In genomic region chr1:56452027-56453011, GRCh38 we compare ENCODE assay signal across 14 cellular contexts.
A peak's percentile ranks its signal among the peaks of the same experiment; 100 is the strongest.
DNase-seq lines count a peak whose midpoint lies in the region; ATAC-seq and TF ChIP-seq lines count a peak whose summit lies in the region.
"Had no signal": no experiment of that assay in that cellular context is flagged by ENCODE, and none has a peak within 500 bp of the region (broad histone marks: within the 10 kb centered on the region; RNA-seq: fewer than 3 reads in every experiment).

No MANE protein-coding gene starts in this region.

- H3K4me3 Mint-ChIP-seq in mesothelial cell of epicardium, result no peak overlapping the region
- H3K4me3 Mint-ChIP-seq: activated naive CD8-positive, alpha-beta T cell treated with anti-CD3 and anti-CD28 coated beads, Interleukin-2, amount 10 ng/mL, durations not matched to agents 7 days and 5 days; CD4-positive, CD25-positive, alpha-beta regulatory T cell; HFFc6; immature natural killer cell; stimulated activated naive B cell treated with anti-CD40 and anti-IgM and Interleukin-4, amounts not matched to agents 10 μg/mL and 1 μg/mL and 100 μg/mL, for 72 hours had no signal

- H3K36me3 ChIP-seq in HUES64 (ENCODE audit: insufficient read depth, low read length), result no peaks in the 10 kb centered on the region
- no peaks in the 10 kb centered on the region for H3K36me3 ChIP-seq in esophagus muscularis mucosa
- no peaks in the 10 kb centered on the region for H3K36me3 ChIP-seq in transverse colon

- H3K27me3 ChIP-seq in HUES64 (ENCODE audit: insufficient read depth, low read length), result no peaks in the 10 kb centered on the region
- H3K27me3 ChIP-seq in esophagus muscularis mucosa, result no peaks in the 10 kb centered on the region
- no peaks in the 10 kb centered on the region for H3K27me3 ChIP-seq in transverse colon

- peaks cover 42% of the 10 kb centered on the region for H3K4me1 Mint-ChIP-seq in mesothelial cell of epicardium
- H3K4me1 Mint-ChIP-seq: activated naive CD8-positive, alpha-beta T cell treated with anti-CD3 and anti-CD28 coated beads, Interleukin-2, amount 10 ng/mL, durations not matched to agents 7 days and 5 days; CD4-positive, CD25-positive, alpha-beta regulatory T cell; immature natural killer cell; stimulated activated naive B cell treated with anti-CD40 and anti-IgM and Interleukin-4, amounts not matched to agents 10 μg/mL and 1 μg/mL and 100 μg/mL, for 72 hours had no signal

- H3K9ac ChIP-seq in HUES64 (ENCODE audit: low read depth, low read length), result no peak overlapping the region

- WGBS in HUES64, result 51% methylated on average over 3 of the region's 3 CpGs
- WGBS in esophagus muscularis mucosa, result 48% methylated on average over 3 of the region's 3 CpGs
- WGBS in transverse colon (ENCODE audit: low coverage in 1 of 2), 2 donors, result 55% methylated on average over 1 to 3 of the region's 3 CpGs

- H3K9me3 Mint-ChIP-seq in mesothelial cell of epicardium, result no peaks in the 10 kb centered on the region
- H3K9me3 Mint-ChIP-seq: activated naive CD8-positive, alpha-beta T cell treated with anti-CD3 and anti-CD28 coated beads, Interleukin-2, amount 10 ng/mL, durations not matched to agents 7 days and 5 days; stimulated activated naive B cell treated with anti-CD40 and anti-IgM and Interleukin-4, amounts not matched to agents 10 μg/mL and 1 μg/mL and 100 μg/mL, for 72 hours had no signal

- in situ Hi-C loops in transverse colon (cut with MboI; ENCODE audit: low pct_ligation_motif_present in 1 of 4, low pct_unique_long_range_greater_than_20kb in 1 of 4, low sequenced_read_pairs in 3 of 4), result no loop called here

- no peak for TF ChIP-seq POLR2A in esophagus muscularis mucosa (IDR thresholded peaks at IDR 0.05; ENCODE audit: low read depth)
- TF ChIP-seq POLR2A in transverse colon (IDR thresholded peaks at IDR 0.05), result no peak

- DNase-seq in esophagus muscularis mucosa (ENCODE audit: extremely low spot score) (peak; percentile 94), mesothelial cell of epicardium (ENCODE audit: low spot score in 2 of 2, unreplicated experiment in 2 of 2) (no peak), transverse colon (no peak), D341Med (ENCODE audit: low spot score) (no peak)
- DNase-seq: activated naive CD8-positive, alpha-beta T cell treated with anti-CD3 and anti-CD28 coated beads, Interleukin-2, amount 10 ng/mL, durations not matched to agents 7 days and 5 days; CD4-positive, CD25-positive, alpha-beta regulatory T cell; HFFc6; immature natural killer cell; NCI-H2171; stimulated activated naive B cell treated with anti-CD40 and anti-IgM and Interleukin-4, amounts not matched to agents 10 μg/mL and 1 μg/mL and 100 μg/mL, for 72 hours had no signal

- H3K27ac ChIP-seq in HUES64 (ENCODE audit: low read depth, low read length) (peak overlapping the region; percentile 41; the same call in 1 of the 2 replicates), esophagus muscularis mucosa (replicated peaks in 1 of 4) (peak overlapping the region; percentile 38 to 68 (median 64)), transverse colon (peak overlapping the region; percentile 28 to 58 (median 51))

- intact Hi-C loops in esophagus muscularis mucosa (cut with DNase I), result no loop called here
- intact Hi-C loops in transverse colon (cut with DNase I; ENCODE audit: low total_unique reads), result no loop called here

- peak overlapping the region; percentile 65 for H3K27ac Mint-ChIP-seq in mesothelial cell of epicardium
- H3K27ac Mint-ChIP-seq: activated naive CD8-positive, alpha-beta T cell treated with anti-CD3 and anti-CD28 coated beads, Interleukin-2, amount 10 ng/mL, durations not matched to agents 7 days and 5 days; CD4-positive, CD25-positive, alpha-beta regulatory T cell; HFFc6; immature natural killer cell; stimulated activated naive B cell treated with anti-CD40 and anti-IgM and Interleukin-4, amounts not matched to agents 10 μg/mL and 1 μg/mL and 100 μg/mL, for 72 hours had no signal

- H3K27me3 Mint-ChIP-seq in mesothelial cell of epicardium (ENCODE audit: low read depth), result no peaks in the 10 kb centered on the region
- H3K27me3 Mint-ChIP-seq: activated naive CD8-positive, alpha-beta T cell treated with anti-CD3 and anti-CD28 coated beads, Interleukin-2, amount 10 ng/mL, durations not matched to agents 7 days and 5 days; CD4-positive, CD25-positive, alpha-beta regulatory T cell had no signal

- no peak overlapping the region for H3K4me3 ChIP-seq in HUES64 (ENCODE audit: low read length)
- H3K4me3 ChIP-seq in esophagus muscularis mucosa, result no peak overlapping the region
- no peak overlapping the region for H3K4me3 ChIP-seq in transverse colon

- TF ChIP-seq EP300 in esophagus muscularis mucosa (IDR thresholded peaks at IDR 0.05) (no peak), transverse colon (IDR thresholded peaks at IDR 0.05; ENCODE audit: low read depth) (no peak)

- no peak for ATAC-seq in HG03159 (IDR thresholded peaks at IDR 0.05; ENCODE audit: unreplicated experiment)
- ATAC-seq in HG03354 (IDR thresholded peaks at IDR 0.05; ENCODE audit: poor library complexity, severe bottlenecking, unreplicated experiment), result no peak
- ATAC-seq in HG03571 (IDR thresholded peaks at IDR 0.05; ENCODE audit: unreplicated experiment), result no peak
- ATAC-seq: stimulated activated naive B cell treated with anti-CD40 and anti-IgM and Interleukin-4, amounts not matched to agents 10 μg/mL and 1 μg/mL and 100 μg/mL, for 72 hours had no signal

- H3K9me3 ChIP-seq in HUES64 (ENCODE audit: insufficient read depth, low read depth, low read length) (no peaks in the 10 kb centered on the region), esophagus muscularis mucosa (no peaks in the 10 kb centered on the region), transverse colon (no peaks in the 10 kb centered on the region)

- H3K4me1 ChIP-seq in HUES64 (ENCODE audit: insufficient read depth, low read length), result peaks cover 40% of the 10 kb centered on the region
- H3K4me1 ChIP-seq in esophagus muscularis mucosa, result peaks cover 45 to 68% (median 60%) of the 10 kb centered on the region in 4 donors
- H3K4me1 ChIP-seq in transverse colon, result peaks cover 12 to 29% (median 19%) of the 10 kb centered on the region in 4 donors

- H3K36me3 Mint-ChIP-seq in mesothelial cell of epicardium, result no peaks in the 10 kb centered on the region
- H3K36me3 Mint-ChIP-seq: activated naive CD8-positive, alpha-beta T cell treated with anti-CD3 and anti-CD28 coated beads, Interleukin-2, amount 10 ng/mL, durations not matched to agents 7 days and 5 days; CD4-positive, CD25-positive, alpha-beta regulatory T cell; immature natural killer cell; stimulated activated naive B cell treated with anti-CD40 and anti-IgM and Interleukin-4, amounts not matched to agents 10 μg/mL and 1 μg/mL and 100 μg/mL, for 72 hours had no signal

- TF ChIP-seq CTCF in esophagus muscularis mucosa (IDR thresholded peaks at IDR 0.05) (no peak), mesothelial cell of epicardium (IDR thresholded peaks at IDR 0.05; ENCODE audit: unreplicated experiment) (no peak), transverse colon (IDR thresholded peaks at IDR 0.05) (no peak)
